2 cellular contexts compared by ENCODE assay signal in genomic region chr10:70490142-70490541, GRCh38.
TF ChIP-seq lines count a peak whose summit lies in the region.

No MANE protein-coding gene starts in this region.

TF ChIP-seq in GM12891, 5 proteins besides CTCF, POLR2A, EP300 and RAD21:
- TF ChIP-seq TAF1 (IDR thresholded peaks at IDR 0.05; ENCODE audit: low read depth, low read length) (no peak), POU2F2 (IDR thresholded peaks at IDR 0.05; ENCODE audit: low read depth, low read length) (no peak), POLR2AphosphoS5 (IDR thresholded peaks at IDR 0.05; ENCODE audit: low read depth, low read length) (no peak), PAX5 (IDR thresholded peaks at IDR 0.05; ENCODE audit: insufficient read depth, low read length, severe bottlenecking) (no peak), SPI1 (IDR thresholded peaks at IDR 0.05; ENCODE audit: low read depth, low read length) (no peak)

TF ChIP-seq in GM12878, 131 proteins besides CTCF, POLR2A, EP300 and RAD21:
- TF ChIP-seq BHLHE40 (IDR thresholded peaks at IDR 0.05; ENCODE audit: borderline replicate concordance in 1 of 2, low read depth in 2 of 2, low read length in 1 of 2) (peak; percentile 25 to 80; a peak in 2 of 4 replicates), RFX5 (IDR thresholded peaks at IDR 0.05; ENCODE audit: low read depth, low read length) (no peak), HDGF (IDR thresholded peaks at IDR 0.05) (no peak), RELA (IDR thresholded peaks at IDR 0.05; ENCODE audit: borderline replicate concordance, partially characterized antibody) (no peak), CEBPZ (IDR thresholded peaks at IDR 0.05; ENCODE audit: low read depth, low read length) (no peak)
TF ChIP-seq in GM12878: peak in this region for 1.
